Comparison of ENCODE assay signal across 17 cellular contexts in the genomic region with DNA sequence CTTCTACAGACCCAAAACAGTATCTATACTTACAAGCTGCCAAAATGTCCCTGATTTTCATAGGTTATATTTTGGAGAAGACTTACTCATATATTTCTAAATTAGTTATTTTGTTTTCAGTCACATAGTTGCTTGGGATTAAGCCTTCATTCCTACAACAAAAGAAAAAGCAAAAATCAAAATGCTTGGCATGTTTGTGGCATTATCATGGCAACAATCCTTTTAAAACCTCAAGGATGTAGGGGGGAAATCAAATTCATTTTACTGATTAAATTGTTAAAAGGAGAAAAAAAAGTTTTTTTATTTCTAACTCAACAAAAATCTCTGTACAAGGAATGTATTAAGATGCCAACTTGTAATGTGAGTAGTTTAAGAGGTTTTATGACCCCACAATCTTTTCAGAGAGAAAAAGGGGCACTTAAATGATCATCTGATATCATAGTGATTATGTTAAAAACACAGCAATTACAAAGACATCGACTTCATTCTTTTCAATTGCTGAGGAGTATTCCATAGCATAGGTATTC.
"Had no signal": no experiment of that assay in that cellular context is flagged by ENCODE, and none has a peak within 500 bp of the region (broad histone marks: within the 10 kb centered on the region; RNA-seq: fewer than 3 reads in every experiment).

No MANE protein-coding gene starts in this region.

- H3K27me3 Mint-ChIP-seq: activated CD4-positive, alpha-beta memory T cell treated with anti-CD3 and anti-CD28 coated beads, Interleukin-2, amount 10 ng/mL, durations not matched to agents 7 days and 5 days; activated naive CD8-positive, alpha-beta T cell treated with anti-CD3 and anti-CD28 coated beads, Interleukin-2, amount 10 ng/mL, durations not matched to agents 7 days and 5 days; effector memory CD8-positive, alpha-beta T cell had no signal

- H3K36me3 ChIP-seq: gastroesophageal sphincter, lower lobe of right lung, pancreas, thoracic aorta, upper lobe of right lung, WERI-Rb-1 had no signal

- H3K27ac Mint-ChIP-seq: activated CD4-positive, alpha-beta memory T cell treated with anti-CD3 and anti-CD28 coated beads, Interleukin-2, amount 10 ng/mL, durations not matched to agents 7 days and 5 days; activated naive CD8-positive, alpha-beta T cell treated with anti-CD3 and anti-CD28 coated beads, Interleukin-2, amount 10 ng/mL, durations not matched to agents 7 days and 5 days had no signal

- H3K4me3 Mint-ChIP-seq: activated CD4-positive, alpha-beta memory T cell treated with anti-CD3 and anti-CD28 coated beads, Interleukin-2, amount 10 ng/mL, durations not matched to agents 7 days and 5 days; activated naive CD8-positive, alpha-beta T cell treated with anti-CD3 and anti-CD28 coated beads, Interleukin-2, amount 10 ng/mL, durations not matched to agents 7 days and 5 days; effector memory CD8-positive, alpha-beta T cell had no signal

- H3K9me3 ChIP-seq: gastroesophageal sphincter, lower lobe of right lung, pancreas, thoracic aorta, upper lobe of right lung had no signal

- H3K27me3 ChIP-seq: gastroesophageal sphincter, pancreas, upper lobe of right lung had no signal

- DNase-seq: activated CD4-positive, alpha-beta memory T cell treated with anti-CD3 and anti-CD28 coated beads, Interleukin-2, amount 10 ng/mL, durations not matched to agents 7 days and 5 days; activated effector memory CD4-positive, alpha-beta T cell treated with anti-CD3 and anti-CD28 coated beads, Interleukin-2, amount 50 U/mL, for 16 hours; activated naive CD8-positive, alpha-beta T cell treated with anti-CD3 and anti-CD28 coated beads, Interleukin-2, amount 10 ng/mL, durations not matched to agents 7 days and 5 days; activated T-cell treated with anti-CD3 and anti-CD28 coated beads, Interleukin-2, amount 50 U/mL, for 48 hours; anterior cingulate cortex; dermis blood vessel endothelial cell; effector memory CD8-positive, alpha-beta T cell; left colon; lower lobe of right lung; pancreas; stimulated activated CD4-positive, alpha-beta T cell treated with anti-CD3 and anti-CD28 coated beads, Interleukin-12 subunit alpha, Interleukin-12 subunit beta, amount 100 ng/mL, for 4 hours; stimulated activated CD4-positive, alpha-beta T cell treated with anti-CD3 and anti-CD28 coated beads, Interleukin-2, amount 100 ng/mL, for 24 hours; upper lobe of right lung; WERI-Rb-1 had no signal

- H3K27ac ChIP-seq: gastroesophageal sphincter, lower lobe of right lung, pancreas, thoracic aorta, upper lobe of right lung, WERI-Rb-1 had no signal

- H3K4me1 ChIP-seq: gastroesophageal sphincter, lower lobe of right lung, pancreas, upper lobe of right lung had no signal

- H3K9me3 Mint-ChIP-seq: activated CD4-positive, alpha-beta memory T cell treated with anti-CD3 and anti-CD28 coated beads, Interleukin-2, amount 10 ng/mL, durations not matched to agents 7 days and 5 days; activated naive CD8-positive, alpha-beta T cell treated with anti-CD3 and anti-CD28 coated beads, Interleukin-2, amount 10 ng/mL, durations not matched to agents 7 days and 5 days; effector memory CD8-positive, alpha-beta T cell had no signal

- H3K4me3 ChIP-seq: gastroesophageal sphincter, lower lobe of right lung, pancreas, thoracic aorta, upper lobe of right lung had no signal

- FAIRE-seq: bronchial epithelial cell had no signal

- ATAC-seq: gastroesophageal sphincter had no signal
